In the genomic region with DNA sequence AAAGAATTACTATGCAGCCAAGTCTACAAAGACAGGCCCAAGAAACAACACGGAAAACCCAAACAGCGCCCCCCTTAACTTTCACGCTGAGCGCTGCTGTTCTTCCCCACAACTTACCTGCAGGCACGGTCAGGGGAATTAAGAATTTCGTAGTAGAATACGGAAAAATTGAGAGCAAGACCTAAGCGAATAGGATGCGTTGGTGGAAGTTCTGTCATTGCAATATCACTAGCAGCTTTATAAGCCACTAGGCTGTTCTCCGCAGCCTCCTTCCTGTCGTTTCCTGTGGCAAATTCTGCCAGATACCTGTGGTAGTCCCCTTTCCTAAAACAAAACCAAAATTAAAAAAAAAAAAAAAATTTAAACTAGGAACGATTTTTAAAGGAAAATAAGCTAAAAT, we compare ENCODE assay signal across 12 cellular contexts. TPM values are rescaled to one million over a fixed set of nuclear protein-coding genes. Genes with fewer than 3 reads are reported as not detected.
DNase-seq lines count a peak whose midpoint lies in the region; ATAC-seq and TF ChIP-seq lines count a peak whose summit lies in the region.
"Had no signal": no experiment of that assay in that cellular context is flagged by ENCODE, and none has a peak within 500 bp of the region (broad histone marks: within the 10 kb centered on the region; RNA-seq: fewer than 3 reads in every experiment).

No MANE protein-coding gene starts in this region.

- H3K4me1 ChIP-seq in testis (peaks cover 36% of the 10 kb centered on the region), upper lobe of left lung (peaks cover 36 to 51% (median 47%) of the 10 kb centered on the region in 4 donors)

- H3K27ac Mint-ChIP-seq in WTC11, result peak overlapping the region; percentile 88
- H3K27ac Mint-ChIP-seq in effector memory CD8-positive, alpha-beta T cell, result peak overlapping the region; percentile 59 to 91
- peak overlapping the region; percentile 76 for H3K27ac Mint-ChIP-seq in stimulated activated effector memory CD8-positive, alpha-beta T cell treated with anti-CD3 and anti-CD28 coated beads, Interleukin-12 subunit alpha, Interleukin-12 subunit beta, amount 100 ng/mL, for 72 hours

- WGBS in testis, 2 donors, result 66 to 72% methylated on average over 12 of the region's 12 CpGs
- 66 to 67% methylated on average over 12 of the region's 12 CpGs for whole genome bisulfite sequencing in upper lobe of left lung, 2 donors

- H3K27me3 Mint-ChIP-seq in WTC11 (ENCODE audit: low read depth), result no peaks in the 10 kb centered on the region
- no peaks in the 10 kb centered on the region for H3K27me3 Mint-ChIP-seq in effector memory CD8-positive, alpha-beta T cell

- H3K36me3 ChIP-seq in testis (ENCODE audit: low read depth, missing control alignments), result no peaks in the 10 kb centered on the region
- H3K36me3 ChIP-seq in upper lobe of left lung, result peaks cover 8 to 66% (median 36%) of the 10 kb centered on the region in 4 donors

- peak; percentile 29 for DNase-seq in activated CD4-positive, alpha-beta T cell treated with anti-CD3 and anti-CD28 coated beads for 48 hours
- no peak for DNase-seq in activated CD4-positive, alpha-beta T cell treated with anti-CD3 and anti-CD28 coated beads, Interleukin-2, amount 50 U/mL, for 48 hours
- DNase-seq in WTC11 (ENCODE audit: low spot score) (no peak), testis (no peak), upper lobe of left lung (no peak)
- DNase-seq in effector memory CD8-positive, alpha-beta T cell, result no peak
- no peak for DNase-seq in stimulated activated effector memory CD8-positive, alpha-beta T cell treated with anti-CD3 and anti-CD28 coated beads, Interleukin-12 subunit alpha, Interleukin-12 subunit beta, amount 100 ng/mL, for 72 hours (ENCODE audit: low spot score in 2 of 2)
- DNase-seq: left lung, NCI-H2029, occipital lobe had no signal

- peaks cover 26% of the 10 kb centered on the region for H3K4me1 Mint-ChIP-seq in WTC11
- peaks cover 26 to 37% of the 10 kb centered on the region in 2 donors for H3K4me1 Mint-ChIP-seq in effector memory CD8-positive, alpha-beta T cell (ENCODE audit: low read depth in 2 of 2)
- peaks cover 48% of the 10 kb centered on the region for H3K4me1 Mint-ChIP-seq in stimulated activated effector memory CD8-positive, alpha-beta T cell treated with anti-CD3 and anti-CD28 coated beads, Interleukin-12 subunit alpha, Interleukin-12 subunit beta, amount 100 ng/mL, for 72 hours

- intact Hi-C loops in testis (cut with DNase I; ENCODE audit: low total_unique reads), result no loop called here

- no peak overlapping the region for H3K4me3 ChIP-seq in testis
- no peak overlapping the region for H3K4me3 ChIP-seq in upper lobe of left lung
- H3K4me3 ChIP-seq: left lung, SJSA1 had no signal

- H3K27ac ChIP-seq in testis, result no peak overlapping the region
- H3K27ac ChIP-seq in upper lobe of left lung, result peak overlapping the region in 2 of 4 donors; percentile 38 to 48
- H3K27ac ChIP-seq: SJSA1 had no signal

- TF ChIP-seq POLR2A in testis (IDR thresholded peaks at IDR 0.05) (no peak), upper lobe of left lung (IDR thresholded peaks at IDR 0.05) (no peak)

- H3K36me3 Mint-ChIP-seq in WTC11, result peaks cover 58% of the 10 kb centered on the region
- H3K36me3 Mint-ChIP-seq in effector memory CD8-positive, alpha-beta T cell (ENCODE audit: insufficient read depth), result peaks cover 76% of the 10 kb centered on the region
- H3K36me3 Mint-ChIP-seq in stimulated activated effector memory CD8-positive, alpha-beta T cell treated with anti-CD3 and anti-CD28 coated beads, Interleukin-12 subunit alpha, Interleukin-12 subunit beta, amount 100 ng/mL, for 72 hours, result peaks cover 100% of the 10 kb centered on the region

- H3K27me3 ChIP-seq in testis (no peaks in the 10 kb centered on the region), upper lobe of left lung (no peaks in the 10 kb centered on the region)
- H3K27me3 ChIP-seq: left lung, SJSA1 had no signal

- TF ChIP-seq CTCF in WTC11 (IDR thresholded peaks at IDR 0.05), result no peak
- TF ChIP-seq CTCF in testis (IDR thresholded peaks at IDR 0.05), result no peak
- TF ChIP-seq CTCF in upper lobe of left lung (IDR thresholded peaks at IDR 0.05), result no peak

- CTCF ChIA-PET in WTC11 (lab: Charles Lee), result interaction anchor here (0.7 kb wide), 1 partner anchor 408 kb away, joined by 3 read pairs; no protein-coding TSS in a partner anchor

- no peak overlapping the region for H3K4me3 Mint-ChIP-seq in WTC11
- peak overlapping the region; percentile 48 to 58 for H3K4me3 Mint-ChIP-seq in effector memory CD8-positive, alpha-beta T cell
- H3K4me3 Mint-ChIP-seq in stimulated activated effector memory CD8-positive, alpha-beta T cell treated with anti-CD3 and anti-CD28 coated beads, Interleukin-12 subunit alpha, Interleukin-12 subunit beta, amount 100 ng/mL, for 72 hours, result peak overlapping the region; percentile 51

- no peak for TF ChIP-seq EP300 in upper lobe of left lung (IDR thresholded peaks at IDR 0.05)

- H3K9me3 Mint-ChIP-seq in WTC11, result no peaks in the 10 kb centered on the region
- no peaks in the 10 kb centered on the region for H3K9me3 Mint-ChIP-seq in effector memory CD8-positive, alpha-beta T cell
- no peaks in the 10 kb centered on the region for H3K9me3 Mint-ChIP-seq in stimulated activated effector memory CD8-positive, alpha-beta T cell treated with anti-CD3 and anti-CD28 coated beads, Interleukin-12 subunit alpha, Interleukin-12 subunit beta, amount 100 ng/mL, for 72 hours

- POLR2A ChIA-PET in WTC11 (lab: Charles Lee), result no interaction called here

- H3K9me3 ChIP-seq in testis (no peaks in the 10 kb centered on the region), upper lobe of left lung (no peaks in the 10 kb centered on the region)
- H3K9me3 ChIP-seq: left lung, SJSA1 had no signal

- ATAC-seq in WTC11, result no peak
- ATAC-seq in effector memory CD8-positive, alpha-beta T cell (replicated peaks), result peak; percentile 24
- ATAC-seq in stimulated activated effector memory CD8-positive, alpha-beta T cell treated with anti-CD3 and anti-CD28 coated beads, Interleukin-12 subunit alpha, Interleukin-12 subunit beta, amount 100 ng/mL, for 72 hours, result no peak
- ATAC-seq in GM18867 (IDR thresholded peaks at IDR 0.05; ENCODE audit: unreplicated experiment), result no peak
- no peak for ATAC-seq in upper lobe of left lung (ENCODE audit: low FRiP score in 2 of 2)
- ATAC-seq: left lung had no signal

TF ChIP-seq in WTC11, 78 proteins besides CTCF, POLR2A, EP300 and RAD21 (continues in another document):
- TF ChIP-seq MXD4 (CRISPR knock-in tag; IDR thresholded peaks at IDR 0.05; ENCODE audit: borderline replicate concordance) (no peak), SMAD3 (CRISPR knock-in tag; IDR thresholded peaks at IDR 0.05; ENCODE audit: borderline replicate concordance) (no peak), ATF1 (CRISPR knock-in tag; IDR thresholded peaks at IDR 0.05) (no peak)
- TF ChIP-seq, protein P1, sequence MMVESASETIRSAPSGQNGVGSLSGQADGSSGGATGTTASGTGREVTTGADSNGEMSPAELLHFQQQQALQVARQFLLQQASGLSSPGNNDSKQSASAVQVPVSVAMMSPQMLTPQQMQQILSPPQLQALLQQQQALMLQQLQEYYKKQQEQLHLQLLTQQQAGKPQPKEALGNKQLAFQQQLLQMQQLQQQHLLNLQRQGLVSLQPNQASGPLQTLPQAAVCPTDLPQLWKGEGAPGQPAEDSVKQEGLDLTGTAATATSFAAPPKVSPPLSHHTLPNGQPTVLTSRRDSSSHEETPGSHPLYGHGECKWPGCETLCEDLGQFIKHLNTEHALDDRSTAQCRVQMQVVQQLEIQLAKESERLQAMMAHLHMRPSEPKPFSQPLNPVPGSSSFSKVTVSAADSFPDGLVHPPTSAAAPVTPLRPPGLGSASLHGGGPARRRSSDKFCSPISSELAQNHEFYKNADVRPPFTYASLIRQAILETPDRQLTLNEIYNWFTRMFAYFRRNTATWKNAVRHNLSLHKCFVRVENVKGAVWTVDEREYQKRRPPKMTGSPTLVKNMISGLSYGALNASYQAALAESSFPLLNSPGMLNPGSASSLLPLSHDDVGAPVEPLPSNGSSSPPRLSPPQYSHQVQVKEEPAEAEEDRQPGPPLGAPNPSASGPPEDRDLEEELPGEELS (CRISPR knock-in tag; IDR thresholded peaks at IDR 0.05), result no peak
- TF ChIP-seq, protein P2, sequence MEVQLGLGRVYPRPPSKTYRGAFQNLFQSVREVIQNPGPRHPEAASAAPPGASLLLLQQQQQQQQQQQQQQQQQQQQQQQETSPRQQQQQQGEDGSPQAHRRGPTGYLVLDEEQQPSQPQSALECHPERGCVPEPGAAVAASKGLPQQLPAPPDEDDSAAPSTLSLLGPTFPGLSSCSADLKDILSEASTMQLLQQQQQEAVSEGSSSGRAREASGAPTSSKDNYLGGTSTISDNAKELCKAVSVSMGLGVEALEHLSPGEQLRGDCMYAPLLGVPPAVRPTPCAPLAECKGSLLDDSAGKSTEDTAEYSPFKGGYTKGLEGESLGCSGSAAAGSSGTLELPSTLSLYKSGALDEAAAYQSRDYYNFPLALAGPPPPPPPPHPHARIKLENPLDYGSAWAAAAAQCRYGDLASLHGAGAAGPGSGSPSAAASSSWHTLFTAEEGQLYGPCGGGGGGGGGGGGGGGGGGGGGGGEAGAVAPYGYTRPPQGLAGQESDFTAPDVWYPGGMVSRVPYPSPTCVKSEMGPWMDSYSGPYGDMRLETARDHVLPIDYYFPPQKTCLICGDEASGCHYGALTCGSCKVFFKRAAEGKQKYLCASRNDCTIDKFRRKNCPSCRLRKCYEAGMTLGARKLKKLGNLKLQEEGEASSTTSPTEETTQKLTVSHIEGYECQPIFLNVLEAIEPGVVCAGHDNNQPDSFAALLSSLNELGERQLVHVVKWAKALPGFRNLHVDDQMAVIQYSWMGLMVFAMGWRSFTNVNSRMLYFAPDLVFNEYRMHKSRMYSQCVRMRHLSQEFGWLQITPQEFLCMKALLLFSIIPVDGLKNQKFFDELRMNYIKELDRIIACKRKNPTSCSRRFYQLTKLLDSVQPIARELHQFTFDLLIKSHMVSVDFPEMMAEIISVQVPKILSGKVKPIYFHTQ (CRISPR knock-in tag; IDR thresholded peaks at IDR 0.05), result no peak
- TF ChIP-seq, protein P3, sequence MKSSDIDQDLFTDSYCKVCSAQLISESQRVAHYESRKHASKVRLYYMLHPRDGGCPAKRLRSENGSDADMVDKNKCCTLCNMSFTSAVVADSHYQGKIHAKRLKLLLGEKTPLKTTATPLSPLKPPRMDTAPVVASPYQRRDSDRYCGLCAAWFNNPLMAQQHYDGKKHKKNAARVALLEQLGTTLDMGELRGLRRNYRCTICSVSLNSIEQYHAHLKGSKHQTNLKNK (CRISPR knock-in tag; IDR thresholded peaks at IDR 0.05), result no peak
- TF ChIP-seq, protein P4, sequence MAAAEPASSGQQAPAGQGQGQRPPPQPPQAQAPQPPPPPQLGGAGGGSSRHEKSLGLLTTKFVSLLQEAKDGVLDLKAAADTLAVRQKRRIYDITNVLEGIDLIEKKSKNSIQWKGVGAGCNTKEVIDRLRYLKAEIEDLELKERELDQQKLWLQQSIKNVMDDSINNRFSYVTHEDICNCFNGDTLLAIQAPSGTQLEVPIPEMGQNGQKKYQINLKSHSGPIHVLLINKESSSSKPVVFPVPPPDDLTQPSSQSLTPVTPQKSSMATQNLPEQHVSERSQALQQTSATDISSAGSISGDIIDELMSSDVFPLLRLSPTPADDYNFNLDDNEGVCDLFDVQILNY (CRISPR knock-in tag; IDR thresholded peaks at IDR 0.05), result no peak

RNA-seq across cellular contexts. Expression of a gene that starts 39.0 kb away (rescaled TPM):
- total RNA-seq in WTC11 (2021) (1,033 to 1,180 TPM (median 1,148 TPM) in 3 replicates), testis (100 to 1,000 TPM; 678 to 749 TPM), upper lobe of left lung (100 to 1,000 TPM; 318 to 698 (median 384) TPM)
- polyA plus RNA-seq in testis (ENCODE audit: insufficient read depth, low read depth, low replicate concordance), result 649 TPM
